Comparison of ENCODE assay signal across 12 cellular contexts in the genomic region with DNA sequence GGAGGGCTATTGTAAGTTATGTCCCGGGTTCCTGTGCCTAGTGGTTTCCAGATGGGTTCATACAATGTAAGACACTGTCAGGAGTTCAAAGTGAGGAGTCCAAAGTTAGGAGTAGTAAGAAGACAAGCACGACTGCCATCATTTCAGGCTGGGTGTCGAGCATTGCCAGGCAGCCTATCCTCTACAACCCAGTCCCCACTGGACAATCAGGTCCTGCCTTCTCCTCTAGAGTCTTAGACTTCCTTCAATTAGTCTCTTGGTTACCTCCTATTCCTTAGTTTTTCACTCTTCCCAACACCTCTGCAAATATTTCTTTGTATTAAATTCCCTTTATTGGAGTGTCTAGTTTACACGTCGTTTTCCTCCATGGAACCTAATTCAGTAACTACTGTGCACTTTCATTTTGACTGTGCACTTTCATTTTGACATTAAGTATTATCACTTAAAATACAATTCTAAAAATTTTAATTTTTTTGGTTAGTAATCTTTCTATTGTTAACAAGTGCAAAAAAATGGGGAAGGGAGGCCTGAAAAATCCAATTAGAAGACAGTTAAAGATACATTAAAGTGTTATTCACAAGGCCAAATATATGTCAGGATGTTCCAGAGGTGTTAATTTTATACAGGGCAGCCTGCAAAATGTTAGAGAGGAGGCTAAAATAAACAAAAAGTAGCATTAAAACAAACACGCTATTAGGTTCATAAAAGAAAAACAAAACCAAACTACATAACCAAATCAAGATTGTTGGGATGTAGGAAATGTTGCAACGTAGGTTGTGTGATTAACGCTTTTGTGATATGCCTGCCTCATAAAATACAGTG.
DNase-seq lines count a peak whose midpoint lies in the region; ATAC-seq and TF ChIP-seq lines count a peak whose summit lies in the region.
"Had no signal": no experiment of that assay in that cellular context is flagged by ENCODE, and none has a peak within 500 bp of the region (broad histone marks: within the 10 kb centered on the region; RNA-seq: fewer than 3 reads in every experiment).

No MANE protein-coding gene starts in this region.

- H3K9me3 Mint-ChIP-seq in CD4-positive, alpha-beta memory T cell: no peaks in the 10 kb centered on the region
- no peaks in the 10 kb centered on the region for H3K9me3 Mint-ChIP-seq in T-helper 2 cell treated with Interferon-gamma antibody and Interleukin-4, amounts not matched to agents 5 μg/mL and 100 μg/mL, for 36 hours
- H3K9me3 Mint-ChIP-seq in memory B cell: peaks cover 2% of the 10 kb centered on the region

- H3K36me3 ChIP-seq in CD4-positive, alpha-beta memory T cell (ENCODE audit: insufficient read depth, low read length): peaks cover 20% of the 10 kb centered on the region
- peaks cover 49% of the 10 kb centered on the region for H3K36me3 ChIP-seq in upper lobe of right lung

- TF ChIP-seq CTCF in foreskin fibroblast (IDR thresholded peaks at IDR 0.05; ENCODE audit: low read depth, low read length) (no peak), upper lobe of right lung (IDR thresholded peaks at IDR 0.05) (no peak)

- peaks cover 20 to 24% (median 23%) of the 10 kb centered on the region in 4 donors for H3K4me1 Mint-ChIP-seq in CD4-positive, alpha-beta memory T cell
- peaks cover 29% of the 10 kb centered on the region for H3K4me1 Mint-ChIP-seq in T-helper 2 cell treated with Interferon-gamma antibody and Interleukin-4, amounts not matched to agents 5 μg/mL and 100 μg/mL, for 36 hours (ENCODE audit: low read depth)
- H3K4me1 Mint-ChIP-seq in memory B cell: peaks cover 5% of the 10 kb centered on the region

- H3K4me1 ChIP-seq in CD4-positive, alpha-beta memory T cell (ENCODE audit: insufficient read depth, low read length): peaks cover 15% of the 10 kb centered on the region
- peaks cover 9% of the 10 kb centered on the region for H3K4me1 ChIP-seq in upper lobe of right lung
- H3K4me1 ChIP-seq: SJCRH30, testis had no signal

- H3K9me3 ChIP-seq in CD4-positive, alpha-beta memory T cell (ENCODE audit: control insufficient read depth in 1 of 2, low read length in 2 of 2): no peaks in the 10 kb centered on the region
- H3K9me3 ChIP-seq in upper lobe of right lung: no peaks in the 10 kb centered on the region
- H3K9me3 ChIP-seq: SJCRH30, testis had no signal

- no peaks in the 10 kb centered on the region for H3K27me3 ChIP-seq in CD4-positive, alpha-beta memory T cell (ENCODE audit: insufficient read depth, low read length)
- no peaks in the 10 kb centered on the region for H3K27me3 ChIP-seq in upper lobe of right lung
- H3K27me3 ChIP-seq: SJCRH30, testis had no signal

- H3K36me3 Mint-ChIP-seq in CD4-positive, alpha-beta memory T cell: peaks cover 68 to 70% of the 10 kb centered on the region in 2 donors
- peaks cover 73% of the 10 kb centered on the region for H3K36me3 Mint-ChIP-seq in T-helper 2 cell treated with Interferon-gamma antibody and Interleukin-4, amounts not matched to agents 5 μg/mL and 100 μg/mL, for 36 hours (ENCODE audit: low read depth)
- peaks cover 39% of the 10 kb centered on the region for H3K36me3 Mint-ChIP-seq in memory B cell

- H3K27ac Mint-ChIP-seq in CD4-positive, alpha-beta memory T cell: peak overlapping the region; percentile 38 to 91 (median 77)
- peak overlapping the region; percentile 57 for H3K27ac Mint-ChIP-seq in T-helper 2 cell treated with Interferon-gamma antibody and Interleukin-4, amounts not matched to agents 5 μg/mL and 100 μg/mL, for 36 hours
- peak overlapping the region; percentile 73 for H3K27ac Mint-ChIP-seq in memory B cell

- DNase-seq in CD4-positive, alpha-beta memory T cell: no peak
- DNase-seq in T-helper 2 cell treated with Interferon-gamma antibody and Interleukin-4, amounts not matched to agents 5 μg/mL and 100 μg/mL, for 36 hours (ENCODE audit: low spot score): no peak
- DNase-seq in memory B cell (ENCODE audit: low spot score in 2 of 2): no peak
- no peak for DNase-seq in foreskin fibroblast
- DNase-seq in erythroblast (lab: John Stamatoyannopoulos, UW): no peak
- DNase-seq in upper lobe of right lung: no peak
- DNase-seq: effector CD8-positive, alpha-beta T cell; NCI-H1930; SJCRH30 had no signal

- H3K27me3 Mint-ChIP-seq in CD4-positive, alpha-beta memory T cell: no peaks in the 10 kb centered on the region
- H3K27me3 Mint-ChIP-seq in T-helper 2 cell treated with Interferon-gamma antibody and Interleukin-4, amounts not matched to agents 5 μg/mL and 100 μg/mL, for 36 hours (ENCODE audit: low read depth): no peaks in the 10 kb centered on the region
- no peaks in the 10 kb centered on the region for H3K27me3 Mint-ChIP-seq in memory B cell

- H3K4me3 ChIP-seq in CD4-positive, alpha-beta memory T cell (ENCODE audit: low read length in 2 of 2): no peak overlapping the region
- H3K4me3 ChIP-seq in foreskin fibroblast (ENCODE audit: low read depth in 1 of 2, low read length in 2 of 2) (no peak overlapping the region), upper lobe of right lung (no peak overlapping the region)
- H3K4me3 ChIP-seq: SJCRH30, testis had no signal

- CTCF ChIA-PET in CD4-positive, alpha-beta memory T cell (lab: Charles Lee; ENCODE audit: partially characterized antibody): no interaction called here

- ATAC-seq in GM19463 (IDR thresholded peaks at IDR 0.05; ENCODE audit: unreplicated experiment): peak; percentile 56
- ATAC-seq in memory B cell (ENCODE audit: low read depth): no peak
- ATAC-seq in GM18870 (IDR thresholded peaks at IDR 0.05; ENCODE audit: unreplicated experiment): no peak
- ATAC-seq in upper lobe of right lung: no peak

- peak overlapping the region in 7 of 8 donors; percentile 29 to 79 (median 59) for H3K4me3 Mint-ChIP-seq in CD4-positive, alpha-beta memory T cell
- H3K4me3 Mint-ChIP-seq in T-helper 2 cell treated with Interferon-gamma antibody and Interleukin-4, amounts not matched to agents 5 μg/mL and 100 μg/mL, for 36 hours: peak overlapping the region; percentile 49
- no peak overlapping the region for H3K4me3 Mint-ChIP-seq in memory B cell

- POLR2A ChIA-PET in CD4-positive, alpha-beta memory T cell (lab: Charles Lee; ENCODE audit: partially characterized antibody): no interaction called here

- intact Hi-C loops in CD4-positive, alpha-beta memory T cell (cut with micrococcal nuclease): no loop called here
- intact Hi-C loops in upper lobe of right lung (cut with DNase I): no loop called here

- no peak for TF ChIP-seq POLR2A in erythroblast (IDR thresholded peaks at IDR 0.05; ENCODE audit: low read length)

- H3K27ac ChIP-seq in CD4-positive, alpha-beta memory T cell (ENCODE audit: low read depth, low read length): no peak overlapping the region
- no peak overlapping the region for H3K27ac ChIP-seq in upper lobe of right lung
- H3K27ac ChIP-seq: SJCRH30, testis had no signal
